Comparison of ENCODE assay signal across 1 cellular context in genomic region chr10:71221586-71222202, GRCh38.
TF ChIP-seq lines count a peak whose summit lies in the region.

No MANE protein-coding gene starts in this region.

TF ChIP-seq in HepG2, 621 proteins besides CTCF, POLR2A, EP300 and RAD21 (continued from another document):
- TF ChIP-seq FOXA1 (IDR thresholded peaks at IDR 0.05) (no peak), FOXA1 (CRISPR knock-in tag; IDR thresholded peaks at IDR 0.05) (no peak), ZNF597 (CRISPR knock-in tag; IDR thresholded peaks at IDR 0.05) (no peak), CREB1 (IDR thresholded peaks at IDR 0.05) (peak; percentile 80), CREB1 (CRISPR knock-in tag; IDR thresholded peaks at IDR 0.05) (no peak), TOPORS (CRISPR knock-in tag; IDR thresholded peaks at IDR 0.05) (no peak), ZBTB39 (CRISPR knock-in tag; IDR thresholded peaks at IDR 0.05) (no peak), SRSF1 (optimal IDR thresholded peaks at IDR 0.05; ENCODE audit: low read depth, low read length) (no peak), SAFB2 (CRISPR knock-in tag; IDR thresholded peaks at IDR 0.05; ENCODE audit: borderline replicate concordance, low read depth) (no peak), ZBTB7A (CRISPR knock-in tag; IDR thresholded peaks at IDR 0.05) (no peak), ZNF768 (CRISPR knock-in tag; IDR thresholded peaks at IDR 0.05) (peak; percentile 75)
